In genomic region chr3:41188291-41188690, GRCh38 we compare ENCODE assay signal across 20 cellular contexts. TPM values are rescaled to one million over a fixed set of nuclear protein-coding genes. Genes with fewer than 3 reads are reported as not detected.
DNase-seq lines count a peak whose midpoint lies in the region; ATAC-seq and TF ChIP-seq lines count a peak whose summit lies in the region.
"Had no signal": no experiment of that assay in that cellular context is flagged by ENCODE, and none has a peak within 500 bp of the region (broad histone marks: within the 10 kb centered on the region; RNA-seq: fewer than 3 reads in every experiment).

No MANE protein-coding gene starts in this region.

- H3K4me3 Mint-ChIP-seq in activated CD4-positive, alpha-beta T cell treated with anti-CD3 and anti-CD28 coated beads for 36 hours = no peak overlapping the region
- no peak overlapping the region for H3K4me3 Mint-ChIP-seq in activated CD8-positive, alpha-beta T cell treated with anti-CD3 and anti-CD28 coated beads for 36 hours
- H3K4me3 Mint-ChIP-seq: HFFc6, WTC11 had no signal

- intact Hi-C loops in activated CD4-positive, alpha-beta T cell treated with anti-CD3 and anti-CD28 coated beads for 36 hours (cut with DNase I, micrococcal nuclease) = loop anchor here (1.0 to 5.0 kb wide), 7 partner anchors 11 to 851 kb away; partner anchors contain the start of gene CTNNB1 (in 1 of the 2)
- intact Hi-C loops in activated CD8-positive, alpha-beta T cell treated with anti-CD3 and anti-CD28 coated beads for 36 hours (cut with micrococcal nuclease) = no loop called here

- DNase-seq in activated CD4-positive, alpha-beta T cell treated with anti-CD3 and anti-CD28 coated beads for 36 hours = peak; percentile 64
- DNase-seq in activated CD4-positive, alpha-beta T cell treated with anti-CD3 and anti-CD28 coated beads, Interleukin-2, amount 50 U/mL, for 1 hour = no peak
- peak; percentile 59 for DNase-seq in activated CD8-positive, alpha-beta T cell treated with anti-CD3 and anti-CD28 coated beads for 36 hours
- DNase-seq in foreskin keratinocyte = no peak
- no peak for DNase-seq in medulla oblongata (ENCODE audit: extremely low spot score)
- no peak for DNase-seq in GM10248 (ENCODE audit: extremely low spot score)
- DNase-seq: cerebellar nuclear complex; effector CD4-positive, alpha-beta T cell; glutamatergic neuron; HFFc6; left ventricle myocardium inferior; NCI-H69; nucleus accumbens; OCI-M1; right cardiac atrium had no signal

- no peaks in the 10 kb centered on the region for H3K27me3 ChIP-seq in foreskin keratinocyte
- H3K27me3 ChIP-seq: ascending aorta, SJSA1 had no signal

- no peaks in the 10 kb centered on the region for H3K9me3 Mint-ChIP-seq in activated CD4-positive, alpha-beta T cell treated with anti-CD3 and anti-CD28 coated beads for 36 hours (ENCODE audit: low read depth)
- H3K9me3 Mint-ChIP-seq in activated CD8-positive, alpha-beta T cell treated with anti-CD3 and anti-CD28 coated beads for 36 hours = no peaks in the 10 kb centered on the region
- H3K9me3 Mint-ChIP-seq: HFFc6, WTC11 had no signal

- no peaks in the 10 kb centered on the region for H3K36me3 Mint-ChIP-seq in activated CD4-positive, alpha-beta T cell treated with anti-CD3 and anti-CD28 coated beads for 36 hours (ENCODE audit: low read depth)
- no peaks in the 10 kb centered on the region for H3K36me3 Mint-ChIP-seq in activated CD8-positive, alpha-beta T cell treated with anti-CD3 and anti-CD28 coated beads for 36 hours (ENCODE audit: low read depth)
- H3K36me3 Mint-ChIP-seq: WTC11 had no signal

- no peak for TF ChIP-seq CTCF in activated CD8-positive, alpha-beta T cell treated with anti-CD3 and anti-CD28 coated beads for 36 hours (IDR thresholded peaks at IDR 0.05)
- TF ChIP-seq CTCF in foreskin keratinocyte (conservative IDR thresholded peaks at IDR 0.05) (no peak), GM10248 (IDR thresholded peaks at IDR 0.05; ENCODE audit: control extremely low read depth, extremely low read depth, low read depth, missing control alignments) (no peak)

- H3K27me3 Mint-ChIP-seq in activated CD4-positive, alpha-beta T cell treated with anti-CD3 and anti-CD28 coated beads for 36 hours = peaks cover 6% of the 10 kb centered on the region
- H3K27me3 Mint-ChIP-seq in activated CD8-positive, alpha-beta T cell treated with anti-CD3 and anti-CD28 coated beads for 36 hours = peaks cover 19% of the 10 kb centered on the region

- POLR2A ChIA-PET in activated CD4-positive, alpha-beta T cell treated with anti-CD3 and anti-CD28 coated beads for 36 hours (lab: Charles Lee) = interaction anchor here (0.6 kb wide), 1 partner anchor 250 kb away, joined by 3 read pairs; no protein-coding TSS in a partner anchor
- POLR2A ChIA-PET in activated CD8-positive, alpha-beta T cell treated with anti-CD3 and anti-CD28 coated beads for 36 hours (lab: Charles Lee) = no interaction called here
- POLR2A ChIA-PET in GM10248 (lab: Yijun Ruan, JAX) = interaction anchor here (0.9 kb wide), 1 partner anchor 11 kb away, joined by 6 read pairs; the partner anchor contains the start of gene CTNNB1

- CTCF ChIA-PET in activated CD4-positive, alpha-beta T cell treated with anti-CD3 and anti-CD28 coated beads for 36 hours (lab: Charles Lee) = interaction anchor here (0.7 kb wide), 1 partner anchor 537 kb away, joined by 4 read pairs; no protein-coding TSS in a partner anchor
- CTCF ChIA-PET in activated CD8-positive, alpha-beta T cell treated with anti-CD3 and anti-CD28 coated beads for 36 hours (lab: Charles Lee) = no interaction called here
- CTCF ChIA-PET in GM10248 (lab: Yijun Ruan, JAX) = no interaction called here

- peak overlapping the region; percentile 34 for H3K27ac Mint-ChIP-seq in activated CD4-positive, alpha-beta T cell treated with anti-CD3 and anti-CD28 coated beads for 36 hours
- H3K27ac Mint-ChIP-seq in activated CD8-positive, alpha-beta T cell treated with anti-CD3 and anti-CD28 coated beads for 36 hours = peak overlapping the region; percentile 23
- H3K27ac Mint-ChIP-seq: HFFc6, WTC11 had no signal

- peaks cover 27% of the 10 kb centered on the region for H3K4me1 Mint-ChIP-seq in activated CD4-positive, alpha-beta T cell treated with anti-CD3 and anti-CD28 coated beads for 36 hours
- peaks cover 23% of the 10 kb centered on the region for H3K4me1 Mint-ChIP-seq in activated CD8-positive, alpha-beta T cell treated with anti-CD3 and anti-CD28 coated beads for 36 hours (ENCODE audit: low read depth)

- H3K27ac ChIP-seq in foreskin keratinocyte = no peak overlapping the region
- H3K27ac ChIP-seq: ascending aorta, left ventricle myocardium inferior, SJSA1 had no signal

- peak; percentile 97 for ATAC-seq in activated CD4-positive, alpha-beta T cell treated with anti-CD3 and anti-CD28 coated beads for 36 hours
- ATAC-seq in GM21717 (IDR thresholded peaks at IDR 0.05; ENCODE audit: unreplicated experiment) = peak; percentile 51
- ATAC-seq in activated CD8-positive, alpha-beta T cell treated with anti-CD3 and anti-CD28 coated beads for 36 hours = peak; percentile 97
- ATAC-seq in foreskin keratinocyte = peak; percentile 35
- no peak for ATAC-seq in HG03342 (IDR thresholded peaks at IDR 0.05; ENCODE audit: unreplicated experiment)
- ATAC-seq: right cardiac atrium, WTC11 had no signal

- peaks cover 3% of the 10 kb centered on the region for H3K4me1 ChIP-seq in foreskin keratinocyte
- H3K4me1 ChIP-seq: ascending aorta, left ventricle myocardium inferior, SJSA1 had no signal

RNA-seq across cellular contexts. Expression of gene CTNNB1, which starts 11.0 kb away (rescaled TPM):
- 100 to 1,000 TPM; 114 to 158 TPM for total RNA-seq in activated CD4-positive, alpha-beta T cell treated with anti-CD3 and anti-CD28 coated beads for 36 hours
- total RNA-seq in activated CD8-positive, alpha-beta T cell treated with anti-CD3 and anti-CD28 coated beads for 36 hours = 100 to 1,000 TPM in 1 of 2 experiments, 10 to 100 TPM in 1; 99.9 to 104 TPM
- total RNA-seq in foreskin keratinocyte = 438 and 461 TPM in 2 replicates
- polyA plus RNA-seq in foreskin keratinocyte = 135 and 150 TPM in 2 replicates

Comparison
In these comparisons a context has a peak if more than half of its experiments do, and no peak if none do; other contexts are left out.
1. DNase-seq: peak in activated CD4-positive, alpha-beta T cell treated with anti-CD3 and anti-CD28 coated beads for 36 hours (single experiment) and activated CD8-positive, alpha-beta T cell treated with anti-CD3 and anti-CD28 coated beads for 36 hours (single experiment); none in activated CD4-positive, alpha-beta T cell treated with anti-CD3 and anti-CD28 coated beads, Interleukin-2, amount 50 U/mL, for 1 hour (single experiment), foreskin keratinocyte (0 of 2), medulla oblongata (single experiment) and GM10248 (single experiment).